In the genomic region with DNA sequence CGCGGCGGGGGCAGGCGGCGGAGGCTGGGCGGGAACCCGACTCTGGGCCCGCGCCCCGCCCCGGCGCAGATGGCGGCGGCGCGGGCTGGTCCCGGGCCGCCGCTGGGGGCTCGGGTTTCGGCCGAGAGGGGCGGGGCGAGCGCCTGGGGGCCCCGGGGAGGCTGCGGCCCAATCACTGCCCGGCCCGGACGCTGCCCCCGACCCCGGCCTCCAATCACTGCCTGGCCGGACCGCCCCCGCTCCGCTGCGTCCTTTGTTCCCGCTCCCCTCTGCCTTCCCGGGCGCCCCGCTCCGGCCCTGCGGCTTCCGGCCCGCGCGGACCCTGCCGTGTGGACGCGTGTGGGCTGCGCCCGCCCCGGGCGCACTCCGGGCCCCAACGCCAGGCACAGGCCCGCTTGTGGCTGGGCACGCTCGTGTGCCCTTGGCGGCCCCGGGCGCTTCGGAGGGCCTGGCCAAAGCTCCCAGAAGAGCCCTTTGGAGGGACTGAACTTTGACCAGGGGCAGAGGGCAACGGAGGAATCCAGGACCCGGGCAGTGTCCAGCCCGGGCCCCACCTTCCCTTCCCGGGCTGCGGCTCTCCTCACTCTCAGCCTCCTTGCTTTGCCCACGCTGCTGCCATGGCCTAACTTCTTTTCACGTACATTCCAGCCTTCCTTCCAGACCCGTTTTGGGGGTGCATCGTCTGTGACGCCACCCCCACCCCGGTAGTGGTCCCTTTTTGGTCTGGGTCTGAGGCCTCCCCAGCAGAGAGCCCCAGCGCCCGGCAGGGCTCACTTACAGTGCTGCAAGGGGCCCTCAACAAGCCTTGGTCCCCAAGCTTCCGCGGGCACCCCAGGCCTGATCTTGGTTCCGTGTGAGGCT, we compare ENCODE assay signal across 1 cellular context.
TF ChIP-seq lines count a peak whose summit lies in the region.

No MANE protein-coding gene starts in this region.

TF ChIP-seq in A549, 52 proteins besides CTCF, POLR2A, EP300 and RAD21 (continued from another document):
- TF ChIP-seq, protein P1, sequence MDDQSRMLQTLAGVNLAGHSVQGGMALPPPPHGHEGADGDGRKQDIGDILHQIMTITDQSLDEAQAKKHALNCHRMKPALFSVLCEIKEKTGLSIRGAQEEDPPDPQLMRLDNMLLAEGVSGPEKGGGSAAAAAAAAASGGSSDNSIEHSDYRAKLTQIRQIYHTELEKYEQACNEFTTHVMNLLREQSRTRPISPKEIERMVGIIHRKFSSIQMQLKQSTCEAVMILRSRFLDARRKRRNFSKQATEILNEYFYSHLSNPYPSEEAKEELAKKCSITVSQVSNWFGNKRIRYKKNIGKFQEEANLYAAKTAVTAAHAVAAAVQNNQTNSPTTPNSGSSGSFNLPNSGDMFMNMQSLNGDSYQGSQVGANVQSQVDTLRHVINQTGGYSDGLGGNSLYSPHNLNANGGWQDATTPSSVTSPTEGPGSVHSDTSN (IDR thresholded peaks at IDR 0.05) = no peak
- TF ChIP-seq, protein P2, sequence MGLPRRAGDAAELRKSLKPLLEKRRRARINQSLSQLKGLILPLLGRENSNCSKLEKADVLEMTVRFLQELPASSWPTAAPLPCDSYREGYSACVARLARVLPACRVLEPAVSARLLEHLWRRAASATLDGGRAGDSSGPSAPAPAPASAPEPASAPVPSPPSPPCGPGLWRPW (IDR thresholded peaks at IDR 0.05) = no peak
- TF ChIP-seq JUNB (IDR thresholded peaks at IDR 0.05) (no peak), CBX2 (IDR thresholded peaks at IDR 0.05; ENCODE audit: borderline replicate concordance, low read depth) (no peak), ZFP36 (IDR thresholded peaks at IDR 0.05; ENCODE audit: borderline replicate concordance, partially characterized antibody) (no peak), EHF (CRISPR knock-in tag; IDR thresholded peaks at IDR 0.05) (no peak), NFE2L2 (conservative IDR thresholded peaks at IDR 0.05; ENCODE audit: low read length) (no peak), MAFK (IDR thresholded peaks at IDR 0.05; ENCODE audit: partially characterized antibody) (no peak), BHLHE40 (IDR thresholded peaks at IDR 0.05; ENCODE audit: low read depth, low read length) (no peak), MAZ (IDR thresholded peaks at IDR 0.05; ENCODE audit: borderline replicate concordance, low read depth, low read length) (no peak), FOSB (CRISPR knock-in tag; IDR thresholded peaks at IDR 0.05) (no peak), RFX5 (IDR thresholded peaks at IDR 0.05) (no peak), CBX8 (IDR thresholded peaks at IDR 0.05) (no peak), KDM5A (IDR thresholded peaks at IDR 0.05) (no peak), CEBPB (IDR thresholded peaks at IDR 0.05) (no peak), GATA3 (IDR thresholded peaks at IDR 0.05; ENCODE audit: borderline replicate concordance) (no peak), POLR2AphosphoS2 (conservative IDR thresholded peaks at IDR 0.05; ENCODE audit: low read length) (no peak), HDAC2 (IDR thresholded peaks at IDR 0.05) (no peak), CHD4 (IDR thresholded peaks at IDR 0.05; ENCODE audit: borderline replicate concordance) (no peak), ZSCAN20 (CRISPR knock-in tag; IDR thresholded peaks at IDR 0.05) (no peak), HOXB13 (CRISPR knock-in tag; IDR thresholded peaks at IDR 0.05; ENCODE audit: low read depth) (no peak), MAX (IDR thresholded peaks at IDR 0.05) (peak; percentile 51; the same call in 1 of the 2 replicates), EHMT2 (IDR thresholded peaks at IDR 0.05; ENCODE audit: low read depth) (no peak), HOXB5 (CRISPR knock-in tag; IDR thresholded peaks at IDR 0.05) (0 out of 2 replicates have a peak, but pooled peaks have one; percentile 60), JUN (IDR thresholded peaks at IDR 0.05) (peak; percentile 72 to 81; a peak in 4 of 5 replicates)
- TF ChIP-seq, protein P3, sequence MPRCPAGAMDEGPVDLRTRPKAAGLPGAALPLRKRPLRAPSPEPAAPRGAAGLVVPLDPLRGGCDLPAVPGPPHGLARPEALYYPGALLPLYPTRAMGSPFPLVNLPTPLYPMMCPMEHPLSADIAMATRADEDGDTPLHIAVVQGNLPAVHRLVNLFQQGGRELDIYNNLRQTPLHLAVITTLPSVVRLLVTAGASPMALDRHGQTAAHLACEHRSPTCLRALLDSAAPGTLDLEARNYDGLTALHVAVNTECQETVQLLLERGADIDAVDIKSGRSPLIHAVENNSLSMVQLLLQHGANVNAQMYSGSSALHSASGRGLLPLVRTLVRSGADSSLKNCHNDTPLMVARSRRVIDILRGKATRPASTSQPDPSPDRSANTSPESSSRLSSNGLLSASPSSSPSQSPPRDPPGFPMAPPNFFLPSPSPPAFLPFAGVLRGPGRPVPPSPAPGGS (IDR thresholded peaks at IDR 0.05) = peak; percentile 76; the same call in 1 of the 3 replicates
- TF ChIP-seq, protein P4, sequence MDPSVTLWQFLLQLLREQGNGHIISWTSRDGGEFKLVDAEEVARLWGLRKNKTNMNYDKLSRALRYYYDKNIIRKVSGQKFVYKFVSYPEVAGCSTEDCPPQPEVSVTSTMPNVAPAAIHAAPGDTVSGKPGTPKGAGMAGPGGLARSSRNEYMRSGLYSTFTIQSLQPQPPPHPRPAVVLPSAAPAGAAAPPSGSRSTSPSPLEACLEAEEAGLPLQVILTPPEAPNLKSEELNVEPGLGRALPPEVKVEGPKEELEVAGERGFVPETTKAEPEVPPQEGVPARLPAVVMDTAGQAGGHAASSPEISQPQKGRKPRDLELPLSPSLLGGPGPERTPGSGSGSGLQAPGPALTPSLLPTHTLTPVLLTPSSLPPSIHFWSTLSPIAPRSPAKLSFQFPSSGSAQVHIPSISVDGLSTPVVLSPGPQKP (IDR thresholded peaks at IDR 0.05; ENCODE audit: low read depth, low read length) = no peak
- TF ChIP-seq, protein P5, sequence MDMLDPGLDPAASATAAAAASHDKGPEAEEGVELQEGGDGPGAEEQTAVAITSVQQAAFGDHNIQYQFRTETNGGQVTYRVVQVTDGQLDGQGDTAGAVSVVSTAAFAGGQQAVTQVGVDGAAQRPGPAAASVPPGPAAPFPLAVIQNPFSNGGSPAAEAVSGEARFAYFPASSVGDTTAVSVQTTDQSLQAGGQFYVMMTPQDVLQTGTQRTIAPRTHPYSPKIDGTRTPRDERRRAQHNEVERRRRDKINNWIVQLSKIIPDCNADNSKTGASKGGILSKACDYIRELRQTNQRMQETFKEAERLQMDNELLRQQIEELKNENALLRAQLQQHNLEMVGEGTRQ (IDR thresholded peaks at IDR 0.05) = no peak
- TF ChIP-seq, protein P6, sequence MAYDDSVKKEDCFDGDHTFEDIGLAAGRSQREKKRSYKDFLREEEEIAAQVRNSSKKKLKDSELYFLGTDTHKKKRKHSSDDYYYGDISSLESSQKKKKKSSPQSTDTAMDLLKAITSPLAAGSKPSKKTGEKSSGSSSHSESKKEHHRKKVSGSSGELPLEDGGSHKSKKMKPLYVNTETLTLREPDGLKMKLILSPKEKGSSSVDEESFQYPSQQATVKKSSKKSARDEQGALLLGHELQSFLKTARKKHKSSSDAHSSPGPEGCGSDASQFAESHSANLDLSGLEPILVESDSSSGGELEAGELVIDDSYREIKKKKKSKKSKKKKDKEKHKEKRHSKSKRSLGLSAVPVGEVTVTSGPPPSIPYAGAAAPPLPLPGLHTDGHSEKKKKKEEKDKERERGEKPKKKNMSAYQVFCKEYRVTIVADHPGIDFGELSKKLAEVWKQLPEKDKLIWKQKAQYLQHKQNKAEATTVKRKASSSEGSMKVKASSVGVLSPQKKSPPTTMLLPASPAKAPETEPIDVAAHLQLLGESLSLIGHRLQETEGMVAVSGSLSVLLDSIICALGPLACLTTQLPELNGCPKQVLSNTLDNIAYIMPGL (CRISPR knock-in tag; IDR thresholded peaks at IDR 0.05; ENCODE audit: borderline replicate concordance) = no peak
- TF ChIP-seq, protein P7, sequence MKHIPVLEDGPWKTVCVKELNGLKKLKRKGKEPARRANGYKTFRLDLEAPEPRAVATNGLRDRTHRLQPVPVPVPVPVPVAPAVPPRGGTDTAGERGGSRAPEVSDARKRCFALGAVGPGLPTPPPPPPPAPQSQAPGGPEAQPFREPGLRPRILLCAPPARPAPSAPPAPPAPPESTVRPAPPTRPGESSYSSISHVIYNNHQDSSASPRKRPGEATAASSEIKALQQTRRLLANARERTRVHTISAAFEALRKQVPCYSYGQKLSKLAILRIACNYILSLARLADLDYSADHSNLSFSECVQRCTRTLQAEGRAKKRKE (CRISPR knock-in tag; IDR thresholded peaks at IDR 0.05; ENCODE audit: low read depth) = no peak; the same call in 1 of the 2 replicates
